8 cellular contexts compared by ENCODE assay signal in the genomic region with DNA sequence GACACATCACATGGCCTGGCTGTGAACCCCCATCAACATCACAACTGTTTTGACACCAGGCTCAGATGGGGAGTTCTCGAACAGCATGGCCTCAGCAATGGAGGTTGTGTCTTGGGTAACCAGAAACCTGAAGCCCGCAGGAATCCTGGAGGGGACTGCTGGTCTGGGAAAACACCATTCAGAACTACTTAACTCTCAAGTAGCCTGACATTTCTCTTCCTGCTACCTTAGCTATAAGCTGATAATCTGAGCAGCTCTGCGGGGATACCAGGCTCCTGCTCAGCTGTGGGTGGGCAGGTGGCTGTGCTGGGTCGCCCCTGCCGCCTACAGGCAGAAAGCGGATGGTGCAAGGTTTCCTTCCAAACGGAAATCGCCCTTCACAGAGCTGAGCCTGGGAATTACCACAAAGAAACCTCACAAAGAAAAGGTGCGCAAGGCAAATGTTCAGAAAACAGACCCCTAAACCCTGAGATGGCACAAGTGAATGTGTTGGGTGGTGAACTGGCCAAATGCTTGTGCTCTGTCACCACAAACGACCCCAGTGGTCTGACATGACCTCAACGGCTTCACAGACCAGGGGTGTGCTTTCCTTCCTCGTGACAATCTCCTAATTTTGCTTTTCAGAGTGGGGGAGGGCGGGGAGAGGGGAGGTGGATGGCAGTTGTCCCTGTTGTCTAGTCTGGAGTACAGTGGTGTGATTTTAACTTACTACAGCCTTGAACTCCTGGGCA. TPM values are rescaled to one million over a fixed set of nuclear protein-coding genes. Genes with fewer than 3 reads are reported as not detected.
DNase-seq lines count a peak whose midpoint lies in the region; ATAC-seq and TF ChIP-seq lines count a peak whose summit lies in the region.

No MANE protein-coding gene starts in this region.

- H3K27ac Mint-ChIP-seq in activated naive CD8-positive, alpha-beta T cell, result no peak overlapping the region

- H3K4me1 ChIP-seq in right atrium auricular region, result peaks cover 0 to 32% of the 10 kb centered on the region in 2 donors

- H3K27me3 Mint-ChIP-seq in activated naive CD8-positive, alpha-beta T cell, result no peaks in the 10 kb centered on the region

- peaks cover 12% of the 10 kb centered on the region for H3K4me1 Mint-ChIP-seq in activated naive CD8-positive, alpha-beta T cell (ENCODE audit: low read depth)

- H3K27me3 ChIP-seq in GM06990 (replicated peaks; ENCODE audit: control insufficient read depth, insufficient read depth, low read length) (no peaks in the 10 kb centered on the region), right atrium auricular region (no peaks in the 10 kb centered on the region)

- POLR2A ChIA-PET in RWPE1 (lab: Yijun Ruan, JAX; ENCODE audit: low non-redundant PET), result no interaction called here

- H3K27ac ChIP-seq in RWPE1, result peak overlapping the region; percentile 57
- H3K27ac ChIP-seq in right atrium auricular region, result peak overlapping the region in 1 of 2 donors; percentile 41

- CTCF ChIA-PET in RWPE1 (lab: Yijun Ruan, JAX), result interaction anchor here (0.6 to 1.9 kb wide), 4 partner anchors 23 to 288 kb away, joined by 3 to 13 read pairs (median 6); no protein-coding TSS in a partner anchor

- peaks cover 8% of the 10 kb centered on the region for H3K36me3 Mint-ChIP-seq in activated naive CD8-positive, alpha-beta T cell

- H3K36me3 ChIP-seq in GM06990 (ENCODE audit: control insufficient read depth, insufficient read depth, low read length) (peaks cover 16% of the 10 kb centered on the region), right atrium auricular region (peaks cover 37% of the 10 kb centered on the region)

- peak overlapping the region; percentile 28 for H3K4me3 Mint-ChIP-seq in activated naive CD8-positive, alpha-beta T cell

- TF ChIP-seq CTCF in GM06990 (IDR thresholded peaks at IDR 0.05; ENCODE audit: insufficient read depth, low read length, poor library complexity, severe bottlenecking), result peak; percentile 98
- TF ChIP-seq CTCF in RWPE1 (conservative IDR thresholded peaks at IDR 0.05; ENCODE audit: low read depth), result peak; percentile 85
- TF ChIP-seq CTCF in right atrium auricular region (IDR thresholded peaks at IDR 0.05), result peak; percentile 85 to 92

- DNase-seq in GM06990 (ENCODE audit: extremely low read depth, insufficient read length), result peak; percentile 69
- DNase-seq in KG1 (lab: John Stamatoyannopoulos, UW), result peak; percentile 40
- DNase-seq in RWPE1 (ENCODE audit: low spot score), result peak; percentile 75
- DNase-seq in right atrium auricular region (ENCODE audit: low spot score), result no peak
- DNase-seq in retina, result peak; percentile 82
- no peak for DNase-seq in DMS114 treated with DMSO at 0.1 percent for 48 hours (lab: John Stamatoyannopoulos, UW; ENCODE audit: unreplicated experiment)

- H3K4me3 ChIP-seq in GM06990 (replicated peaks; ENCODE audit: low read depth, low read length) (no peak overlapping the region), right atrium auricular region (no peak overlapping the region)

- no peaks in the 10 kb centered on the region for H3K9me3 Mint-ChIP-seq in activated naive CD8-positive, alpha-beta T cell (ENCODE audit: low read depth)

- peak; percentile 79 for ATAC-seq in GM21825 (IDR thresholded peaks at IDR 0.05; ENCODE audit: unreplicated experiment)

- no peaks in the 10 kb centered on the region for H3K9me3 ChIP-seq in right atrium auricular region

RNA-seq across cellular contexts. Expression of gene SNX5, which starts 29.5 kb away (rescaled TPM):
- total RNA-seq in right atrium auricular region, result 10 to 100 TPM; 37.3 to 50.3 TPM

RNA-seq across cellular contexts. Expression of gene MGME1, which starts 29.8 kb away (rescaled TPM):
- total RNA-seq in right atrium auricular region, result 1 to 10 TPM; 2.7 to 7.1 TPM

Comparison
In these comparisons a context has a peak if more than half of its experiments do, and no peak if none do; other contexts are left out.
1. DNase-seq: peak in GM06990 (single experiment), KG1 (single experiment), RWPE1 (single experiment) and retina (single experiment); none in right atrium auricular region (single experiment) and DMS114 treated with DMSO at 0.1 percent for 48 hours (single experiment).
2. Peak in every context shown above with its lines, with median percentiles within 50 percentile points of each other: CTCF ChIP-seq.